4 cellular contexts compared by ENCODE assay signal in the genomic region with DNA sequence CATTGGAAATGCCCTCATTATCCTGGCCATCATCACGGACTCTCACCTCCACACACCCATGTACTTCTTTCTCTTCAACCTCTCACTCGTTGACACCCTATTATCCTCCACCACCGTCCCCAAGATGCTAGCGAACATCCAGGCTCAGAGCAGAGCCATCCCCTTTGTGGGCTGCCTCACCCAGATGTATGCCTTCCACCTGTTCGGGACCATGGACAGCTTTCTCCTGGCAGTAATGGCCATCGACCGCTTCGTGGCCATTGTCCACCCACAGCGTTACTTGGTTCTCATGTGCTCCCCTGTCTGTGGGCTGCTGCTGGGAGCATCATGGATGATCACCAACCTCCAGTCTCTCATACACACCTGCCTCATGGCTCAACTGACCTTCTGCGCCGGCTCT.
A peak's percentile ranks its signal among the peaks of the same experiment; 100 is the strongest.
TF ChIP-seq lines count a peak whose summit lies in the region.

No MANE protein-coding gene starts in this region.

TF ChIP-seq in SK-N-SH, 30 proteins besides CTCF, POLR2A, EP300 and RAD21:
- TF ChIP-seq SMC3 (IDR thresholded peaks at IDR 0.05; ENCODE audit: low read depth, low read length) (no peak), TEAD4 (IDR thresholded peaks at IDR 0.05; ENCODE audit: borderline replicate concordance, insufficient read depth) (no peak), TCF12 (IDR thresholded peaks at IDR 0.05) (no peak)
- TF ChIP-seq, protein P1, sequence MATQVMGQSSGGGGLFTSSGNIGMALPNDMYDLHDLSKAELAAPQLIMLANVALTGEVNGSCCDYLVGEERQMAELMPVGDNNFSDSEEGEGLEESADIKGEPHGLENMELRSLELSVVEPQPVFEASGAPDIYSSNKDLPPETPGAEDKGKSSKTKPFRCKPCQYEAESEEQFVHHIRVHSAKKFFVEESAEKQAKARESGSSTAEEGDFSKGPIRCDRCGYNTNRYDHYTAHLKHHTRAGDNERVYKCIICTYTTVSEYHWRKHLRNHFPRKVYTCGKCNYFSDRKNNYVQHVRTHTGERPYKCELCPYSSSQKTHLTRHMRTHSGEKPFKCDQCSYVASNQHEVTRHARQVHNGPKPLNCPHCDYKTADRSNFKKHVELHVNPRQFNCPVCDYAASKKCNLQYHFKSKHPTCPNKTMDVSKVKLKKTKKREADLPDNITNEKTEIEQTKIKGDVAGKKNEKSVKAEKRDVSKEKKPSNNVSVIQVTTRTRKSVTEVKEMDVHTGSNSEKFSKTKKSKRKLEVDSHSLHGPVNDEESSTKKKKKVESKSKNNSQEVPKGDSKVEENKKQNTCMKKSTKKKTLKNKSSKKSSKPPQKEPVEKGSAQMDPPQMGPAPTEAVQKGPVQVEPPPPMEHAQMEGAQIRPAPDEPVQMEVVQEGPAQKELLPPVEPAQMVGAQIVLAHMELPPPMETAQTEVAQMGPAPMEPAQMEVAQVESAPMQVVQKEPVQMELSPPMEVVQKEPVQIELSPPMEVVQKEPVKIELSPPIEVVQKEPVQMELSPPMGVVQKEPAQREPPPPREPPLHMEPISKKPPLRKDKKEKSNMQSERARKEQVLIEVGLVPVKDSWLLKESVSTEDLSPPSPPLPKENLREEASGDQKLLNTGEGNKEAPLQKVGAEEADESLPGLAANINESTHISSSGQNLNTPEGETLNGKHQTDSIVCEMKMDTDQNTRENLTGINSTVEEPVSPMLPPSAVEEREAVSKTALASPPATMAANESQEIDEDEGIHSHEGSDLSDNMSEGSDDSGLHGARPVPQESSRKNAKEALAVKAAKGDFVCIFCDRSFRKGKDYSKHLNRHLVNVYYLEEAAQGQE (IDR thresholded peaks at IDR 0.05; ENCODE audit: low read depth, low read length), result peak; percentile 86
TF ChIP-seq in SK-N-SH: peak in this region for 1.

TF ChIP-seq in SK-N-SH treated with all-trans-retinoic acid at 6 μM for 48 hours, 23 proteins besides CTCF, POLR2A, EP300 and RAD21 (continues in another document):
- TF ChIP-seq OSR1 (CRISPR knock-in tag; IDR thresholded peaks at IDR 0.05) (no peak), ZFP3 (CRISPR knock-in tag; IDR thresholded peaks at IDR 0.05) (no peak), BACH2 (CRISPR knock-in tag; IDR thresholded peaks at IDR 0.05; ENCODE audit: borderline replicate concordance) (no peak), ARNTL (CRISPR knock-in tag; IDR thresholded peaks at IDR 0.05; ENCODE audit: borderline replicate concordance, low read depth) (no peak), PPARA (CRISPR knock-in tag; IDR thresholded peaks at IDR 0.05; ENCODE audit: borderline replicate concordance) (no peak)
- TF ChIP-seq, protein P2, sequence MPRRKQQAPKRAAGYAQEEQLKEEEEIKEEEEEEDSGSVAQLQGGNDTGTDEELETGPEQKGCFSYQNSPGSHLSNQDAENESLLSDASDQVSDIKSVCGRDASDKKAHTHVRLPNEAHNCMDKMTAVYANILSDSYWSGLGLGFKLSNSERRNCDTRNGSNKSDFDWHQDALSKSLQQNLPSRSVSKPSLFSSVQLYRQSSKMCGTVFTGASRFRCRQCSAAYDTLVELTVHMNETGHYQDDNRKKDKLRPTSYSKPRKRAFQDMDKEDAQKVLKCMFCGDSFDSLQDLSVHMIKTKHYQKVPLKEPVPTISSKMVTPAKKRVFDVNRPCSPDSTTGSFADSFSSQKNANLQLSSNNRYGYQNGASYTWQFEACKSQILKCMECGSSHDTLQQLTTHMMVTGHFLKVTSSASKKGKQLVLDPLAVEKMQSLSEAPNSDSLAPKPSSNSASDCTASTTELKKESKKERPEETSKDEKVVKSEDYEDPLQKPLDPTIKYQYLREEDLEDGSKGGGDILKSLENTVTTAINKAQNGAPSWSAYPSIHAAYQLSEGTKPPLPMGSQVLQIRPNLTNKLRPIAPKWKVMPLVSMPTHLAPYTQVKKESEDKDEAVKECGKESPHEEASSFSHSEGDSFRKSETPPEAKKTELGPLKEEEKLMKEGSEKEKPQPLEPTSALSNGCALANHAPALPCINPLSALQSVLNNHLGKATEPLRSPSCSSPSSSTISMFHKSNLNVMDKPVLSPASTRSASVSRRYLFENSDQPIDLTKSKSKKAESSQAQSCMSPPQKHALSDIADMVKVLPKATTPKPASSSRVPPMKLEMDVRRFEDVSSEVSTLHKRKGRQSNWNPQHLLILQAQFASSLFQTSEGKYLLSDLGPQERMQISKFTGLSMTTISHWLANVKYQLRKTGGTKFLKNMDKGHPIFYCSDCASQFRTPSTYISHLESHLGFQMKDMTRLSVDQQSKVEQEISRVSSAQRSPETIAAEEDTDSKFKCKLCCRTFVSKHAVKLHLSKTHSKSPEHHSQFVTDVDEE (CRISPR knock-in tag; IDR thresholded peaks at IDR 0.05), result no peak
- TF ChIP-seq, protein P3, sequence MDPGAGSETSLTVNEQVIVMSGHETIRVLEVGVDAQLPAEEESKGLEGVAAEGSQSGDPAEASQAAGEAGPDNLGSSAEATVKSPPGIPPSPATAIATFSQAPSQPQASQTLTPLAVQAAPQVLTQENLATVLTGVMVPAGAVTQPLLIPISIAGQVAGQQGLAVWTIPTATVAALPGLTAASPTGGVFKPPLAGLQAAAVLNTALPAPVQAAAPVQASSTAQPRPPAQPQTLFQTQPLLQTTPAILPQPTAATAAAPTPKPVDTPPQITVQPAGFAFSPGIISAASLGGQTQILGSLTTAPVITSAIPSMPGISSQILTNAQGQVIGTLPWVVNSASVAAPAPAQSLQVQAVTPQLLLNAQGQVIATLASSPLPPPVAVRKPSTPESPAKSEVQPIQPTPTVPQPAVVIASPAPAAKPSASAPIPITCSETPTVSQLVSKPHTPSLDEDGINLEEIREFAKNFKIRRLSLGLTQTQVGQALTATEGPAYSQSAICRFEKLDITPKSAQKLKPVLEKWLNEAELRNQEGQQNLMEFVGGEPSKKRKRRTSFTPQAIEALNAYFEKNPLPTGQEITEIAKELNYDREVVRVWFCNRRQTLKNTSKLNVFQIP (CRISPR knock-in tag; IDR thresholded peaks at IDR 0.05; ENCODE audit: borderline replicate concordance, low read depth), result no peak

TF ChIP-seq in HEK293, 187 proteins besides CTCF, POLR2A, EP300 and RAD21:
- TF ChIP-seq, protein P1 (tag by site-specific recombination; IDR thresholded peaks at IDR 0.05), result peak; percentile 90
- TF ChIP-seq KLF7 (tag by site-specific recombination; IDR thresholded peaks at IDR 0.05; ENCODE audit: borderline replicate concordance), result no peak

TF ChIP-seq in K562, 482 proteins besides CTCF, POLR2A, EP300 and RAD21:
- peak; percentile 73 for TF ChIP-seq EHMT2 (IDR thresholded peaks at IDR 0.05)
- peak; percentile 54; the same call in 1 of the 2 replicates for TF ChIP-seq MIER1 (IDR thresholded peaks at IDR 0.05; ENCODE audit: low read depth)
- TF ChIP-seq ESRRB (CRISPR knock-in tag; IDR thresholded peaks at IDR 0.05; ENCODE audit: borderline replicate concordance), result no peak
